ENCODE assay signal across 11 cellular contexts in genomic region chr12:56998981-56999380, GRCh38. TPM values are rescaled to one million over a fixed set of nuclear protein-coding genes. Genes with fewer than 3 reads are reported as not detected.
DNase-seq lines count a peak whose midpoint lies in the region; ATAC-seq and TF ChIP-seq lines count a peak whose summit lies in the region.
"Had no signal": no experiment of that assay in that cellular context is flagged by ENCODE, and none has a peak within 500 bp of the region (broad histone marks: within the 10 kb centered on the region; RNA-seq: fewer than 3 reads in every experiment).

No MANE protein-coding gene starts in this region.

- H3K27ac Mint-ChIP-seq in T-helper 17 cell, result peak overlapping the region; percentile 83

- no peak for TF ChIP-seq EP300 in sigmoid colon (IDR thresholded peaks at IDR 0.05)

- no peak for TF ChIP-seq POLR2A in sigmoid colon (IDR thresholded peaks at IDR 0.05)

- WGBS in sigmoid colon, 2 donors, result 66 to 73% methylated on average over 4 of the region's 4 CpGs

- peak; percentile 81 for ATAC-seq in GM18907 (IDR thresholded peaks at IDR 0.05; ENCODE audit: unreplicated experiment)
- peak; percentile 84 for ATAC-seq in HG02759 (IDR thresholded peaks at IDR 0.05; ENCODE audit: unreplicated experiment)
- ATAC-seq in T-helper 17 cell, result no peak
- ATAC-seq in GM21528 (IDR thresholded peaks at IDR 0.05; ENCODE audit: low FRiP score, unreplicated experiment), result no peak

- peaks cover 19 to 66% (median 22%) of the 10 kb centered on the region in 4 donors for H3K36me3 ChIP-seq in sigmoid colon

- H3K4me1 Mint-ChIP-seq in T-helper 17 cell, result peaks cover 23% of the 10 kb centered on the region

- TF ChIP-seq CTCF in sigmoid colon (IDR thresholded peaks at IDR 0.05), result no peak

- no peaks in the 10 kb centered on the region for H3K27me3 ChIP-seq in sigmoid colon

- peaks cover 9% of the 10 kb centered on the region for H3K36me3 Mint-ChIP-seq in T-helper 17 cell (ENCODE audit: low read depth)

- DNase-seq in T-helper 17 cell (no peak), sigmoid colon (no peak), occipital lobe (lab: John Stamatoyannopoulos, UW) (no peak), superior temporal gyrus (ENCODE audit: extremely low spot score) (no peak)
- peak; percentile 34 to 52 for DNase-seq in stimulated activated CD4-positive, alpha-beta T cell treated with anti-CD3 and anti-CD28 coated beads, Interleukin-15, amount 100 ng/mL, for 48 hours (ENCODE audit: low read depth in 2 of 2)
- DNase-seq: NCI-H1092 treated with DMSO at 0.1 percent for 48 hours, T-helper 9 cell had no signal

- no peak overlapping the region for H3K4me3 Mint-ChIP-seq in T-helper 17 cell

- no peak overlapping the region for H3K4me3 ChIP-seq in sigmoid colon

- peaks cover 0 to 21% (median 9%) of the 10 kb centered on the region in 4 donors for H3K4me1 ChIP-seq in sigmoid colon

- H3K27me3 Mint-ChIP-seq in T-helper 17 cell, result no peaks in the 10 kb centered on the region

- H3K27ac ChIP-seq in sigmoid colon, result no peak overlapping the region

- intact Hi-C loops in sigmoid colon (cut with DNase I), result no loop called here

- H3K9me3 ChIP-seq in T-helper 17 cell (ENCODE audit: control insufficient read depth, low read length, poor library complexity, severe bottlenecking), result no peaks in the 10 kb centered on the region
- no peaks in the 10 kb centered on the region for H3K9me3 ChIP-seq in sigmoid colon

RNA-seq across cellular contexts. Expression of gene ZBTB39, which starts 7.4 kb away (rescaled TPM):
- total RNA-seq in T-helper 17 cell, result 10 to 100 TPM in 1 of 2 donors, 1 to 10 TPM in 1; 7.0 to 10.8 TPM
- 1 to 10 TPM; 5.0 to 6.4 (median 5.6) TPM for total RNA-seq in sigmoid colon
- polyA plus RNA-seq in sigmoid colon, result 1 to 10 TPM in 2 of 3 donors, under 1 TPM in 1; 0.69 to 2.6 (median 1.2) TPM
- total RNA-seq in occipital lobe, result 10.6 TPM

RNA-seq across cellular contexts. Expression of gene TAC3, which starts 17.3 kb away (rescaled TPM):
- not detected for total RNA-seq in T-helper 17 cell
- 1 to 10 TPM in 2 of 4 donors, under 1 TPM in 1, not detected in 1; 0.66 to 4.5 (median 3.9) TPM for total RNA-seq in sigmoid colon
- 1 to 10 TPM in 1 of 3 donors, not detected in 2; 4.1 TPM for polyA plus RNA-seq in sigmoid colon
- 1.6 TPM for total RNA-seq in occipital lobe
- total RNA-seq: lung microvascular endothelial cell had no signal

RNA-seq across cellular contexts. Expression of gene RDH16, which starts 41.6 kb away (rescaled TPM):
- under 1 TPM; 0.40 to 0.81 TPM for total RNA-seq in T-helper 17 cell
- total RNA-seq in sigmoid colon, result 1 to 10 TPM in 1 of 4 donors, under 1 TPM in 3; under 0.01 to 1.1 (median 0.38) TPM
- polyA plus RNA-seq in sigmoid colon, result under 1 TPM in 1 of 3 donors, not detected in 2; 0.19 TPM
- total RNA-seq in occipital lobe, result 0.62 TPM

RNA-seq across cellular contexts. Expression of gene MYO1A, which starts 50.9 kb away (rescaled TPM):
- under 1 TPM in 1 of 2 donors, not detected in 1; 0.70 TPM for total RNA-seq in T-helper 17 cell
- total RNA-seq in sigmoid colon, result 1 to 10 TPM in 2 of 4 donors, under 1 TPM in 2; 0.71 to 7.2 (median 1.3) TPM
- 100 to 1,000 TPM in 2 of 3 donors, 10 to 100 TPM in 1; 89.5 to 112 (median 103) TPM for polyA plus RNA-seq in sigmoid colon
- total RNA-seq in occipital lobe, result not detected
- total RNA-seq: lung microvascular endothelial cell had no signal

Comparison
In these comparisons a context has a peak if more than half of its experiments do, and no peak if none do; other contexts are left out.
1. ATAC-seq: peak in GM18907 (single experiment) and HG02759 (single experiment); none in T-helper 17 cell (single experiment) and GM21528 (single experiment).
2. DNase-seq: peak in stimulated activated CD4-positive, alpha-beta T cell treated with anti-CD3 and anti-CD28 coated beads, Interleukin-15, amount 100 ng/mL, for 48 hours (2 of 2); none in T-helper 17 cell (0 of 3), sigmoid colon (single experiment), occipital lobe (single experiment) and superior temporal gyrus (single experiment).